Comparison of ENCODE assay signal across 33 cellular contexts in genomic region chr10:48951707-48952106, GRCh38. TPM values are rescaled to one million over a fixed set of nuclear protein-coding genes. Genes with fewer than 3 reads are reported as not detected.
"Had no signal": no experiment of that assay in that cellular context is flagged by ENCODE, and none has a peak within 500 bp of the region (broad histone marks: within the 10 kb centered on the region; RNA-seq: fewer than 3 reads in every experiment).

No MANE protein-coding gene starts in this region.

- H3K9me3 ChIP-seq: ascending aorta, MG63, SJCRH30 had no signal

- ATAC-seq: activated CD8-positive, alpha-beta T cell treated with anti-CD3 and anti-CD28 coated beads for 36 hours; Panc1 had no signal

- DNase-seq: activated CD4-positive, alpha-beta T cell treated with anti-CD3 and anti-CD28 coated beads, Interleukin-2, amount 10 ng/mL, durations not matched to agents 24 days and 14 days; activated CD4-positive, alpha-beta T cell treated with anti-CD3 and anti-CD28 coated beads, Interleukin-2, amount 50 U/mL, for 4 hours; activated CD8-positive, alpha-beta T cell treated with anti-CD3 and anti-CD28 coated beads for 36 hours; activated gamma-delta T cell; activated naive CD4-positive, alpha-beta T cell treated with Interleukin-2 at 50 U/mL for 16 hours; activated naive CD8-positive, alpha-beta T cell treated with anti-CD3 and anti-CD28 coated beads, Interleukin-2, amount 10 ng/mL, durations not matched to agents 7 days and 5 days; activated T-cell treated with anti-CD3 and anti-CD28 coated beads, Interleukin-2, amount 50 U/mL, for 24 hours; amygdala; Karpas-422; KBM-7; MG63; NCI-H1048; NCI-H1105 treated with DMSO at 0.1 percent for 48 hours; NCI-H1436; NCI-H1694; NCI-H1930; NCI-H2081 treated with DMSO at 0.1 percent for 48 hours; NCI-H345; NCI-H524 treated with DMSO at 0.1 percent for 48 hours; SHP77; SW 1271 had no signal

- H3K4me1 Mint-ChIP-seq: activated CD4-positive, alpha-beta T cell treated with anti-CD3 and anti-CD28 coated beads, Interleukin-2, amount 10 ng/mL, durations not matched to agents 24 days and 14 days; activated naive CD4-positive, alpha-beta T cell treated with anti-CD3 and anti-CD28 coated beads, Interleukin-2, amount 50 U/mL, for 24 hours had no signal

- H3K27me3 ChIP-seq: ascending aorta, cardiac muscle cell, MG63, SJCRH30 had no signal

- H3K27ac Mint-ChIP-seq: activated CD4-positive, alpha-beta T cell treated with anti-CD3 and anti-CD28 coated beads, Interleukin-2, amount 10 ng/mL, durations not matched to agents 24 days and 14 days; activated CD8-positive, alpha-beta T cell treated with anti-CD3 and anti-CD28 coated beads for 36 hours; activated naive CD4-positive, alpha-beta T cell treated with anti-CD3 and anti-CD28 coated beads, Interleukin-2, amount 50 U/mL, for 24 hours; activated naive CD8-positive, alpha-beta T cell treated with anti-CD3 and anti-CD28 coated beads, Interleukin-2, amount 10 ng/mL, durations not matched to agents 7 days and 5 days; activated T-cell treated with anti-CD3 and anti-CD28 coated beads, Interleukin-2, amount 50 U/mL, for 24 hours; activated T-helper 2 cell treated with anti-CD3 and anti-CD28 coated beads, Interferon-gamma antibody, Interleukin-2, Interleukin-4, amounts not matched to agents 10 μg/mL and 5 μg/mL and 100 μg/mL, durations not matched to agents 14 hours and 24 hours and 36 hours; T-helper 2 cell treated with Interferon-gamma antibody and Interleukin-4, amounts not matched to agents 5 μg/mL and 100 μg/mL, for 36 hours had no signal

- H3K4me3 Mint-ChIP-seq: activated CD4-positive, alpha-beta T cell treated with anti-CD3 and anti-CD28 coated beads, Interleukin-2, amount 10 ng/mL, durations not matched to agents 24 days and 14 days; activated CD8-positive, alpha-beta T cell treated with anti-CD3 and anti-CD28 coated beads for 36 hours; activated naive CD4-positive, alpha-beta T cell treated with anti-CD3 and anti-CD28 coated beads, Interleukin-2, amount 50 U/mL, for 24 hours; activated naive CD8-positive, alpha-beta T cell treated with anti-CD3 and anti-CD28 coated beads, Interleukin-2, amount 10 ng/mL, durations not matched to agents 7 days and 5 days; activated T-cell treated with anti-CD3 and anti-CD28 coated beads, Interleukin-2, amount 50 U/mL, for 24 hours; T-helper 2 cell treated with Interferon-gamma antibody and Interleukin-4, amounts not matched to agents 5 μg/mL and 100 μg/mL, for 36 hours had no signal

- H3K36me3 Mint-ChIP-seq: activated naive CD4-positive, alpha-beta T cell treated with anti-CD3 and anti-CD28 coated beads, Interleukin-2, amount 50 U/mL, for 24 hours; activated naive CD8-positive, alpha-beta T cell treated with anti-CD3 and anti-CD28 coated beads, Interleukin-2, amount 10 ng/mL, durations not matched to agents 7 days and 5 days had no signal

- H3K9me3 Mint-ChIP-seq: activated CD4-positive, alpha-beta T cell treated with anti-CD3 and anti-CD28 coated beads, Interleukin-2, amount 10 ng/mL, durations not matched to agents 24 days and 14 days; activated CD8-positive, alpha-beta T cell treated with anti-CD3 and anti-CD28 coated beads for 36 hours; activated naive CD4-positive, alpha-beta T cell treated with anti-CD3 and anti-CD28 coated beads, Interleukin-2, amount 50 U/mL, for 24 hours; activated naive CD8-positive, alpha-beta T cell treated with anti-CD3 and anti-CD28 coated beads, Interleukin-2, amount 10 ng/mL, durations not matched to agents 7 days and 5 days; activated T-cell treated with anti-CD3 and anti-CD28 coated beads, Interleukin-2, amount 50 U/mL, for 24 hours; activated T-helper 2 cell treated with anti-CD3 and anti-CD28 coated beads, Interferon-gamma antibody, Interleukin-2, Interleukin-4, amounts not matched to agents 10 μg/mL and 5 μg/mL and 100 μg/mL, durations not matched to agents 14 hours and 24 hours and 36 hours; T-helper 2 cell treated with Interferon-gamma antibody and Interleukin-4, amounts not matched to agents 5 μg/mL and 100 μg/mL, for 36 hours had no signal

- H3K4me1 ChIP-seq: SJCRH30 had no signal

- H3K36me3 ChIP-seq: ascending aorta, cardiac muscle cell, MG63, SJCRH30 had no signal

- H3K27me3 Mint-ChIP-seq: activated CD4-positive, alpha-beta T cell treated with anti-CD3 and anti-CD28 coated beads, Interleukin-2, amount 10 ng/mL, durations not matched to agents 24 days and 14 days; activated CD8-positive, alpha-beta T cell treated with anti-CD3 and anti-CD28 coated beads for 36 hours; activated naive CD4-positive, alpha-beta T cell treated with anti-CD3 and anti-CD28 coated beads, Interleukin-2, amount 50 U/mL, for 24 hours had no signal

- H3K27ac ChIP-seq: ascending aorta, cardiac muscle cell, SJCRH30 had no signal

- H3K4me3 ChIP-seq: ascending aorta, cardiac muscle cell, MG63, SJCRH30 had no signal

RNA-seq across cellular contexts. Expression of gene LRRC18, which starts 12.1 kb away (rescaled TPM):
- total RNA-seq: activated CD4-positive, alpha-beta T cell treated with anti-CD3 and anti-CD28 coated beads, Interleukin-2, amount 10 ng/mL, durations not matched to agents 24 days and 14 days; activated CD8-positive, alpha-beta memory T cell treated with anti-CD3 and anti-CD28 coated beads for 36 hours; activated CD8-positive, alpha-beta T cell treated with anti-CD3 and anti-CD28 coated beads for 36 hours; activated T-helper 2 cell treated with anti-CD3 and anti-CD28 coated beads, Interferon-gamma antibody, Interleukin-2, Interleukin-4, amounts not matched to agents 10 μg/mL and 5 μg/mL and 100 μg/mL, durations not matched to agents 14 hours and 24 hours and 36 hours; ascending aorta; cardiac muscle cell; NCI-H460; RPMI7951; SJCRH30; T-helper 1 cell treated with Interleukin-12 subunit alpha and Interleukin-12 subunit beta and Interleukin-4 antibody, amounts not matched to agents 30 ng/mL and 1 ng/mL, for 36 hours had no signal
- polyA plus RNA-seq: adipose tissue, cardiac muscle cell had no signal
